ENCODE assay signal across 8 cellular contexts in genomic region chr17:80877095-80877828, GRCh38.
DNase-seq lines count a peak whose midpoint lies in the region; ATAC-seq lines count a peak whose summit lies in the region.

No MANE protein-coding gene starts in this region.

- H3K27me3 Mint-ChIP-seq in activated CD4-positive, alpha-beta T cell treated with anti-CD3 and anti-CD28 coated beads for 36 hours: no peaks in the 10 kb centered on the region
- H3K27me3 Mint-ChIP-seq in activated CD8-positive, alpha-beta memory T cell treated with anti-CD3 and anti-CD28 coated beads, Interleukin-2, amount 10 ng/mL, durations not matched to agents 7 days and 5 days: no peaks in the 10 kb centered on the region

- H3K27ac Mint-ChIP-seq in activated CD4-positive, alpha-beta T cell treated with anti-CD3 and anti-CD28 coated beads for 36 hours: peak overlapping the region; percentile 99
- peak overlapping the region; percentile 98 for H3K27ac Mint-ChIP-seq in activated CD8-positive, alpha-beta memory T cell treated with anti-CD3 and anti-CD28 coated beads, Interleukin-2, amount 10 ng/mL, durations not matched to agents 7 days and 5 days

- H3K9me3 Mint-ChIP-seq in activated CD4-positive, alpha-beta T cell treated with anti-CD3 and anti-CD28 coated beads for 36 hours (ENCODE audit: low read depth): no peaks in the 10 kb centered on the region
- H3K9me3 Mint-ChIP-seq in activated CD8-positive, alpha-beta memory T cell treated with anti-CD3 and anti-CD28 coated beads, Interleukin-2, amount 10 ng/mL, durations not matched to agents 7 days and 5 days (ENCODE audit: low read depth): no peaks in the 10 kb centered on the region

- CTCF ChIA-PET in activated CD4-positive, alpha-beta T cell treated with anti-CD3 and anti-CD28 coated beads for 36 hours (lab: Charles Lee): interaction anchor here (1.2 to 1.7 kb wide), 6 partner anchors 11 to 422 kb away, joined by 3 to 6 read pairs (median 4); no protein-coding TSS in a partner anchor
- CTCF ChIA-PET in activated CD8-positive, alpha-beta memory T cell treated with anti-CD3 and anti-CD28 coated beads, Interleukin-2, amount 10 ng/mL, durations not matched to agents 7 days and 5 days (lab: Charles Lee): interaction anchor here (0.5 to 2.8 kb wide), 19 partner anchors 10 to 450 kb away, joined by 3 to 19 read pairs (median 4); no protein-coding TSS in a partner anchor

- DNase-seq in activated CD4-positive, alpha-beta T cell treated with anti-CD3 and anti-CD28 coated beads for 36 hours: peak; percentile 84
- DNase-seq in activated CD4-positive, alpha-beta T cell treated with anti-CD3 and anti-CD28 coated beads for 1 hour: no peak
- DNase-seq in activated CD8-positive, alpha-beta memory T cell treated with anti-CD3 and anti-CD28 coated beads, Interleukin-2, amount 10 ng/mL, durations not matched to agents 7 days and 5 days: peak; percentile 92
- DNase-seq in stimulated activated CD4-positive, alpha-beta T cell treated with anti-CD3 and anti-CD28 coated beads, Interleukin-12 subunit alpha, Interleukin-12 subunit beta, amount 100 ng/mL, for 24 hours (ENCODE audit: low read depth in 2 of 2): peak; percentile 61 to 74
- DNase-seq in 8988T (no peak), OCI-M1 (lab: John Stamatoyannopoulos, UW) (no peak), putamen (ENCODE audit: low spot score) (no peak)

- H3K4me1 Mint-ChIP-seq in activated CD4-positive, alpha-beta T cell treated with anti-CD3 and anti-CD28 coated beads for 36 hours: peaks cover 67% of the 10 kb centered on the region
- peaks cover 75% of the 10 kb centered on the region for H3K4me1 Mint-ChIP-seq in activated CD8-positive, alpha-beta memory T cell treated with anti-CD3 and anti-CD28 coated beads, Interleukin-2, amount 10 ng/mL, durations not matched to agents 7 days and 5 days

- intact Hi-C loops in activated CD4-positive, alpha-beta T cell treated with anti-CD3 and anti-CD28 coated beads for 36 hours (cut with DNase I, micrococcal nuclease): loop anchor here (1.0 to 5.0 kb wide), 8 partner anchors 14 to 156 kb away; no protein-coding TSS in a partner anchor

- H3K4me3 Mint-ChIP-seq in activated CD4-positive, alpha-beta T cell treated with anti-CD3 and anti-CD28 coated beads for 36 hours: peak overlapping the region; percentile 51
- peak overlapping the region; percentile 45 for H3K4me3 Mint-ChIP-seq in activated CD8-positive, alpha-beta memory T cell treated with anti-CD3 and anti-CD28 coated beads, Interleukin-2, amount 10 ng/mL, durations not matched to agents 7 days and 5 days

- H3K36me3 Mint-ChIP-seq in activated CD4-positive, alpha-beta T cell treated with anti-CD3 and anti-CD28 coated beads for 36 hours (ENCODE audit: low read depth): peaks cover 51% of the 10 kb centered on the region
- peaks cover 52% of the 10 kb centered on the region for H3K36me3 Mint-ChIP-seq in activated CD8-positive, alpha-beta memory T cell treated with anti-CD3 and anti-CD28 coated beads, Interleukin-2, amount 10 ng/mL, durations not matched to agents 7 days and 5 days

- peak; percentile 93 for ATAC-seq in activated CD4-positive, alpha-beta T cell treated with anti-CD3 and anti-CD28 coated beads for 36 hours
- ATAC-seq in HG03135 (IDR thresholded peaks at IDR 0.05; ENCODE audit: unreplicated experiment): peak; percentile 73
- ATAC-seq in activated CD8-positive, alpha-beta memory T cell treated with anti-CD3 and anti-CD28 coated beads, Interleukin-2, amount 10 ng/mL, durations not matched to agents 7 days and 5 days: peak; percentile 86

- POLR2A ChIA-PET in activated CD4-positive, alpha-beta T cell treated with anti-CD3 and anti-CD28 coated beads for 36 hours (lab: Charles Lee): interaction anchor here (0.6 to 1.5 kb wide), 9 partner anchors 10 to 150 kb away, joined by 3 to 21 read pairs (median 4); no protein-coding TSS in a partner anchor

Comparison
In these comparisons a context has a peak if more than half of its experiments do, and no peak if none do; other contexts are left out.
1. DNase-seq: peak in activated CD4-positive, alpha-beta T cell treated with anti-CD3 and anti-CD28 coated beads for 36 hours (single experiment), activated CD8-positive, alpha-beta memory T cell treated with anti-CD3 and anti-CD28 coated beads, Interleukin-2, amount 10 ng/mL, durations not matched to agents 7 days and 5 days (single experiment) and stimulated activated CD4-positive, alpha-beta T cell treated with anti-CD3 and anti-CD28 coated beads, Interleukin-12 subunit alpha, Interleukin-12 subunit beta, amount 100 ng/mL, for 24 hours (2 of 2); none in activated CD4-positive, alpha-beta T cell treated with anti-CD3 and anti-CD28 coated beads for 1 hour (single experiment), 8988T (single experiment), OCI-M1 (single experiment) and putamen (single experiment).
2. Peak in every context shown above with its lines, with median percentiles within 50 percentile points of each other: ATAC-seq.